In the genomic region with DNA sequence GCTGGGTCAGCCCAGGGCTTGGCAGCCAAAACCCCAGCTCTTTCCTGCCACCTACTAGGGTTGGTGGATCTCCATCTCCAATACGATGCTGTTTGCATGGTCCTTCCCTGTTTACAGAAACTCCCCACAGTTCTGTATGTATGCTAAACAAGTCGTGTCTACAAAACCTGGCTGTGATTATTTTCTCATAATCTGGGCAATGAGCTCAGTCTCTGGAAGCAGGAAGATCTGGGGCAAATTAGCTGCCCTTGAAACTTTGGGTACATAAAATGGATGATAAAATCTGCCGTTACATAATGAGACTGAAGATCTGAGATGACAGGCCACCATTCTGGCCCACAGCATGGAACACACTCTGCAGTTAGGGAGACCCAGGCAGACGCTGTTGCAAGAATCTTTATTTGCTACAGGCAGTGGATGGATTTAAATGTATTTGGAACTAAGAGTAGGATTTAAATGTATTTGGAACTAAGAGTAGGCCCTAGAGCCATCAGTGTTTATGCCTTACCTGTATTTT, we compare ENCODE assay signal across 20 cellular contexts.
"Had no signal": no experiment of that assay in that cellular context is flagged by ENCODE, and none has a peak within 500 bp of the region (broad histone marks: within the 10 kb centered on the region; RNA-seq: fewer than 3 reads in every experiment).

No MANE protein-coding gene starts in this region.

- H3K36me3 ChIP-seq: right atrium auricular region, thoracic aorta had no signal

- H3K4me3 ChIP-seq: gastroesophageal sphincter, left lung, lower lobe of right lung, right atrium auricular region, stomach, thoracic aorta had no signal

- H3K27me3 ChIP-seq: gastroesophageal sphincter, left lung, neutrophil, right atrium auricular region, stomach had no signal

- H3K4me1 ChIP-seq: left lung had no signal

- H3K27ac ChIP-seq: gastroesophageal sphincter, left lung, lower lobe of right lung, neutrophil, right atrium auricular region, stomach, thoracic aorta had no signal

- FAIRE-seq: endometrium, small intestine, urothelium cell line had no signal

- H3K9me3 ChIP-seq: gastroesophageal sphincter, lower lobe of right lung, neutrophil, right atrium auricular region had no signal

- ATAC-seq: esophagus mucosa; gastroesophageal sphincter; left lung; lower lobe of right lung; naive thymus-derived CD4-positive, alpha-beta T cell had no signal

- DNase-seq: effector memory CD4-positive, alpha-beta T cell; glutamatergic neuron; islet precursor cell; left lung; lower lobe of right lung; midbrain; naive thymus-derived CD4-positive, alpha-beta T cell; stimulated activated CD4-positive, alpha-beta T cell treated with anti-CD3 and anti-CD28 coated beads, Interleukin-12 subunit alpha, Interleukin-12 subunit beta, amount 100 ng/mL, for 4 hours; stimulated activated naive CD4-positive, alpha-beta T cell; stomach; substantia nigra; trophoblast cell had no signal
